ENCODE assay signal across 8 cellular contexts in the genomic region with DNA sequence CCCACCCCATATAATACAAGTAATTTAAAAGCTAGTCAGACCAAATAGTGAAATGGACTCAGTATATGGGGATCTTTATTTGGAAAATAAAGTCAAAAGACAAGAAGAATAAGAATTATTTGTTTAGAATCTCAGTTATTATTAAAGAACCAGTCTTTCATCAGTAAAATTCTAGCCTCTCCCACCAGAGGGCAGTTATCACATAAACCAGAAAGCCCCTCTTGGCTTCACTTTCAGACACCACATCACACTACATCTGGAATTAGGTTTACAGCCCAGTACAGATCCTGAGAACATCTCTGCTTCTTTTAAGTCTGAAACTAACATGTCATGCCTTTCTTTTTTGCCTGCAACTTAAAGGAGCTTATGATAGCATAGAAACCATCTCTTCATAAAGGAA. TPM values are rescaled to one million over a fixed set of nuclear protein-coding genes. Genes with fewer than 3 reads are reported as not detected.
DNase-seq lines count a peak whose midpoint lies in the region; ATAC-seq and TF ChIP-seq lines count a peak whose summit lies in the region.

No MANE protein-coding gene starts in this region.

- BruUV-seq in HCT116 (replicated peaks; lab: Mats Ljungman, UMichigan) = no TSS peak

- H3K4me3 ChIP-seq in HCT116 (replicated peaks in 1 of 2; ENCODE audit: low read depth in 1 of 2, low read length in 2 of 2) (no peak overlapping the region), SU-DHL-6 (ENCODE audit: insufficient read depth, low read length, poor library complexity, severe bottlenecking) (no peak overlapping the region), MG63 (no peak overlapping the region), vagina (no peak overlapping the region)

- intact Hi-C loops in HCT116 (cut with micrococcal nuclease) (loop anchor here (1.0 kb wide), 1 partner anchor 46 kb away; no protein-coding TSS in a partner anchor), vagina (cut with DNase I) (no loop called here)
- intact Hi-C loops in activated CD4-positive, alpha-beta T cell treated with anti-CD3 and anti-CD28 coated beads for 36 hours (cut with DNase I, micrococcal nuclease) = loop anchor here in 1 of 2 experiments (2.0 kb wide), 1 partner anchor 46 kb away; no protein-coding TSS in a partner anchor

- no peak overlapping the region for H3K4me3 Mint-ChIP-seq in immature natural killer cell
- no peak overlapping the region for H3K4me3 Mint-ChIP-seq in activated CD4-positive, alpha-beta T cell treated with anti-CD3 and anti-CD28 coated beads for 36 hours

- H3K27me3 ChIP-seq in HCT116 (ENCODE audit: insufficient read depth, low read length) (no peaks in the 10 kb centered on the region; the same call in 1 of the 2 replicates), SU-DHL-6 (ENCODE audit: low read length) (no peaks in the 10 kb centered on the region), MG63 (no peaks in the 10 kb centered on the region; the same call in 1 of the 2 replicates), vagina (no peaks in the 10 kb centered on the region)

- no peak overlapping the region for H3K27ac Mint-ChIP-seq in immature natural killer cell
- no peak overlapping the region for H3K27ac Mint-ChIP-seq in activated CD4-positive, alpha-beta T cell treated with anti-CD3 and anti-CD28 coated beads for 36 hours

- H2AFZ ChIP-seq in HCT116 (ENCODE audit: low read depth, low read length, poor library complexity, severe bottlenecking) = no peak overlapping the region
- no peak overlapping the region for H2AFZ ChIP-seq in SU-DHL-6 (ENCODE audit: low read depth, low read length, severe bottlenecking)

- TF ChIP-seq CTCF in HCT116 (IDR thresholded peaks at IDR 0.05 in 2 of 3, conservative IDR thresholded peaks at IDR 0.05 in 1 of 3; ENCODE audit: borderline replicate concordance in 1 of 3, insufficient read depth in 1 of 3, low read depth in 2 of 3, low read length in 2 of 3) = peak; percentile 28 to 59 (median 56); a peak in 5 of 6 replicates
- peak; percentile 38 for TF ChIP-seq CTCF in SU-DHL-6 (IDR thresholded peaks at IDR 0.05; ENCODE audit: insufficient read depth, low read length, poor library complexity, severe bottlenecking)
- peak in 1 of 3 experiments; percentile 30 for TF ChIP-seq CTCF in vagina (IDR thresholded peaks at IDR 0.05)

- H3K9me3 ChIP-seq in HCT116 (ENCODE audit: control insufficient read depth in 1 of 2, insufficient read depth in 1 of 2, low read depth in 1 of 2, low read length in 2 of 2) (no peaks in the 10 kb centered on the region), SU-DHL-6 (ENCODE audit: insufficient read depth, low read length) (no peaks in the 10 kb centered on the region), MG63 (no peaks in the 10 kb centered on the region), vagina (no peaks in the 10 kb centered on the region)

- no peak overlapping the region for H3K27ac ChIP-seq in HCT116 (ENCODE audit: low read depth, low read length)
- H3K27ac ChIP-seq in SU-DHL-6 (ENCODE audit: low read depth, low read length) = no peak overlapping the region
- no peak overlapping the region for H3K27ac ChIP-seq in vagina

- POLR2A ChIA-PET in HCT116 (lab: Charles Lee) = no interaction called here
- POLR2A ChIA-PET in activated CD4-positive, alpha-beta T cell treated with anti-CD3 and anti-CD28 coated beads for 36 hours (lab: Charles Lee) = no interaction called here

- H3K27me3 Mint-ChIP-seq in immature natural killer cell (ENCODE audit: low read depth in 3 of 3) = peaks cover 3 to 10% (median 3%) of the 10 kb centered on the region in 3 donors
- no peaks in the 10 kb centered on the region for H3K27me3 Mint-ChIP-seq in activated CD4-positive, alpha-beta T cell treated with anti-CD3 and anti-CD28 coated beads for 36 hours

- H3K9me2 ChIP-seq in HCT116 (ENCODE audit: insufficient read depth) (no peaks in the 10 kb centered on the region), SU-DHL-6 (replicated peaks; ENCODE audit: insufficient read depth, low read length) (no peaks in the 10 kb centered on the region)

- no peaks in the 10 kb centered on the region for H3K9me3 Mint-ChIP-seq in immature natural killer cell
- no peaks in the 10 kb centered on the region for H3K9me3 Mint-ChIP-seq in activated CD4-positive, alpha-beta T cell treated with anti-CD3 and anti-CD28 coated beads for 36 hours (ENCODE audit: low read depth)

- H4K20me1 ChIP-seq in HCT116 (ENCODE audit: insufficient read depth) (no peaks in the 10 kb centered on the region), SU-DHL-6 (ENCODE audit: low read depth, low read length) (no peaks in the 10 kb centered on the region)

- H3K4me2 ChIP-seq in HCT116 (ENCODE audit: low read length) (no peak overlapping the region), SU-DHL-6 (ENCODE audit: low read depth, low read length, poor library complexity, severe bottlenecking) (no peak overlapping the region)

- H3K4me1 Mint-ChIP-seq in immature natural killer cell = no peaks in the 10 kb centered on the region
- H3K4me1 Mint-ChIP-seq in activated CD4-positive, alpha-beta T cell treated with anti-CD3 and anti-CD28 coated beads for 36 hours = peaks cover 17% of the 10 kb centered on the region

- H3K36me3 ChIP-seq in HCT116 (ENCODE audit: control insufficient read depth in 1 of 2, insufficient read depth in 2 of 2, low read length in 2 of 2) (no peaks in the 10 kb centered on the region), SU-DHL-6 (ENCODE audit: low read length) (no peaks in the 10 kb centered on the region), MG63 (no peaks in the 10 kb centered on the region), vagina (no peaks in the 10 kb centered on the region)

- CTCF ChIA-PET in HCT116 (lab: Charles Lee) = interaction anchor here (1.0 to 1.5 kb wide), 4 partner anchors 24 to 424 kb away, joined by 3 to 6 read pairs (median 4); no protein-coding TSS in a partner anchor
- CTCF ChIA-PET in activated CD4-positive, alpha-beta T cell treated with anti-CD3 and anti-CD28 coated beads for 36 hours (lab: Charles Lee) = interaction anchor here (0.6 to 1.3 kb wide), 7 partner anchors 18 to 444 kb away, joined by 3 to 6 read pairs (median 3); no protein-coding TSS in a partner anchor

- TF ChIP-seq POLR2A in HCT116 (IDR thresholded peaks at IDR 0.05; ENCODE audit: borderline replicate concordance, extremely low read depth, insufficient read depth, insufficient read length) (no peak), vagina (IDR thresholded peaks at IDR 0.05) (no peak)

- H3K36me3 Mint-ChIP-seq in immature natural killer cell = no peaks in the 10 kb centered on the region
- H3K36me3 Mint-ChIP-seq in activated CD4-positive, alpha-beta T cell treated with anti-CD3 and anti-CD28 coated beads for 36 hours (ENCODE audit: low read depth) = no peaks in the 10 kb centered on the region

- ATAC-seq in HCT116 = peak; percentile 63
- ATAC-seq in activated CD4-positive, alpha-beta T cell treated with anti-CD3 and anti-CD28 coated beads for 36 hours = no peak

- DNase-seq in COR-L47 (lab: John Stamatoyannopoulos, UW) = peak; percentile 1
- DNase-seq in HCT116 (ENCODE audit: low read depth, low spot score) = peak; percentile 8
- peak; percentile 2 to 19 (median 15) for DNase-seq in immature natural killer cell
- DNase-seq in MG63 = no peak
- DNase-seq in NCI-H446 treated with DMSO at 0.1 percent for 48 hours (lab: John Stamatoyannopoulos, UW) = no peak
- DNase-seq in vagina (ENCODE audit: extremely low spot score in 2 of 2) = no peak
- DNase-seq in activated CD4-positive, alpha-beta T cell treated with anti-CD3 and anti-CD28 coated beads for 36 hours = no peak

- H3K4me1 ChIP-seq in HCT116 (ENCODE audit: control insufficient read depth in 1 of 2, insufficient read depth in 2 of 2, low read length in 2 of 2) (no peaks in the 10 kb centered on the region), vagina (no peaks in the 10 kb centered on the region)

- H3K79me2 ChIP-seq in HCT116 (ENCODE audit: insufficient read depth, low read length) (no peaks in the 10 kb centered on the region), SU-DHL-6 (ENCODE audit: insufficient read depth, low read length) (no peaks in the 10 kb centered on the region)

- H3K9ac ChIP-seq in HCT116 (ENCODE audit: low read length) = no peak overlapping the region
- no peak overlapping the region for H3K9ac ChIP-seq in SU-DHL-6 (ENCODE audit: low read length)

- RAD21 ChIA-PET in HCT116 (lab: Charles Lee; ENCODE audit: low non-redundant PET in 1 of 2, low total read pairs in 2 of 2, uncharacterized antibody in 2 of 2, unreplicated experiment in 2 of 2) = interaction anchor here in 1 of 2 experiments (0.6 kb wide), 1 partner anchor 10 kb away, joined by 4 read pairs; no protein-coding TSS in a partner anchor

- H3F3A ChIP-seq in SU-DHL-6 (ENCODE audit: insufficient read depth) = no peaks in the 10 kb centered on the region

- peak; percentile 43; the same call in 1 of the 2 replicates for TF ChIP-seq RAD21 in HCT116 (IDR thresholded peaks at IDR 0.05; ENCODE audit: low read depth)

TF ChIP-seq in HCT116, 20 proteins besides CTCF, POLR2A, EP300 and RAD21:
- no peak for TF ChIP-seq ELF1 (IDR thresholded peaks at IDR 0.05; ENCODE audit: borderline replicate concordance, low read depth)
- TF ChIP-seq ZBTB33 (IDR thresholded peaks at IDR 0.05; ENCODE audit: extremely low read depth, insufficient replicate concordance, low read length) = no peak
- TF ChIP-seq ZNF274 (IDR thresholded peaks at IDR 0.05; ENCODE audit: low read depth, low read length) = no peak

RNA-seq across cellular contexts. Expression of gene HSPB3, which starts 12.2 kb away (rescaled TPM):
- not detected for total RNA-seq in HCT116 (2021; ENCODE audit: unreplicated experiment)
- not detected in 2 replicates for polyA plus RNA-seq in HCT116 (2012)
- not detected for polyA plus RNA-seq in immature natural killer cell
- 2.3 and 6.5 TPM in 2 replicates for total RNA-seq in MG63 (2014; rRNA removed; shearing (Covaris generic); ENCODE audit: low replicate concordance)
- not detected for total RNA-seq in vagina
- not detected for total RNA-seq in activated CD4-positive, alpha-beta T cell treated with anti-CD3 and anti-CD28 coated beads for 36 hours

Comparison
In these comparisons a context has a peak if more than half of its experiments do, and no peak if none do; other contexts are left out.
1. DNase-seq: peak in COR-L47 (single experiment), HCT116 (single experiment) and immature natural killer cell (3 of 3); none in MG63 (single experiment), NCI-H446 treated with DMSO at 0.1 percent for 48 hours (single experiment), vagina (0 of 2) and activated CD4-positive, alpha-beta T cell treated with anti-CD3 and anti-CD28 coated beads for 36 hours (single experiment).